In the genomic region with DNA sequence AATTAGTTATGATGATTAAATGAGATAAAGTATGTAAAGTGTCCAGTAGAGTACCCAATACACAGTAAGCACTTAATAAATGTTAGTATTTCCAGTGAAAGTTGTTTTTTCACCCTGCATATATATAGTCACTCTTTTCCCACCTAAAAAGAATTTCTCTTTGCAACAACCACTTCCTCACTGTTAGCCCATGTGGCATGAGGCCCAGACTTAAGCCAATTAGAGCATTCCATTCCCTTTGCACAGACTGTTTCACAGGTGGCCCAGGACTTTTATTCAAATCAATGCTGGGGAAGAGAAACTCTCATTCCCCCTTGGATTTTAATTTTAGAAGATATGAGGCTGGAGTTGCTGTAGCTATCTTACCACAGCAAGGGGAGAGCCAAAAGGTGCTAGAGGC, we compare ENCODE assay signal across 1 cellular context.
TF ChIP-seq lines count a peak whose summit lies in the region.

No MANE protein-coding gene starts in this region.

TF ChIP-seq in GM12878, 131 proteins besides CTCF, POLR2A, EP300 and RAD21:
- TF ChIP-seq, protein P1, sequence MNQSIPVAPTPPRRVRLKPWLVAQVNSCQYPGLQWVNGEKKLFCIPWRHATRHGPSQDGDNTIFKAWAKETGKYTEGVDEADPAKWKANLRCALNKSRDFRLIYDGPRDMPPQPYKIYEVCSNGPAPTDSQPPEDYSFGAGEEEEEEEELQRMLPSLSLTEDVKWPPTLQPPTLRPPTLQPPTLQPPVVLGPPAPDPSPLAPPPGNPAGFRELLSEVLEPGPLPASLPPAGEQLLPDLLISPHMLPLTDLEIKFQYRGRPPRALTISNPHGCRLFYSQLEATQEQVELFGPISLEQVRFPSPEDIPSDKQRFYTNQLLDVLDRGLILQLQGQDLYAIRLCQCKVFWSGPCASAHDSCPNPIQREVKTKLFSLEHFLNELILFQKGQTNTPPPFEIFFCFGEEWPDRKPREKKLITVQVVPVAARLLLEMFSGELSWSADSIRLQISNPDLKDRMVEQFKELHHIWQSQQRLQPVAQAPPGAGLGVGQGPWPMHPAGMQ (IDR thresholded peaks at IDR 0.05; ENCODE audit: borderline replicate concordance): no peak
- peak; percentile 45; the same call in 1 of the 2 replicates for TF ChIP-seq SPI1 (IDR thresholded peaks at IDR 0.05; ENCODE audit: borderline replicate concordance, insufficient read depth, low read depth, low read length)
